In the genomic region with DNA sequence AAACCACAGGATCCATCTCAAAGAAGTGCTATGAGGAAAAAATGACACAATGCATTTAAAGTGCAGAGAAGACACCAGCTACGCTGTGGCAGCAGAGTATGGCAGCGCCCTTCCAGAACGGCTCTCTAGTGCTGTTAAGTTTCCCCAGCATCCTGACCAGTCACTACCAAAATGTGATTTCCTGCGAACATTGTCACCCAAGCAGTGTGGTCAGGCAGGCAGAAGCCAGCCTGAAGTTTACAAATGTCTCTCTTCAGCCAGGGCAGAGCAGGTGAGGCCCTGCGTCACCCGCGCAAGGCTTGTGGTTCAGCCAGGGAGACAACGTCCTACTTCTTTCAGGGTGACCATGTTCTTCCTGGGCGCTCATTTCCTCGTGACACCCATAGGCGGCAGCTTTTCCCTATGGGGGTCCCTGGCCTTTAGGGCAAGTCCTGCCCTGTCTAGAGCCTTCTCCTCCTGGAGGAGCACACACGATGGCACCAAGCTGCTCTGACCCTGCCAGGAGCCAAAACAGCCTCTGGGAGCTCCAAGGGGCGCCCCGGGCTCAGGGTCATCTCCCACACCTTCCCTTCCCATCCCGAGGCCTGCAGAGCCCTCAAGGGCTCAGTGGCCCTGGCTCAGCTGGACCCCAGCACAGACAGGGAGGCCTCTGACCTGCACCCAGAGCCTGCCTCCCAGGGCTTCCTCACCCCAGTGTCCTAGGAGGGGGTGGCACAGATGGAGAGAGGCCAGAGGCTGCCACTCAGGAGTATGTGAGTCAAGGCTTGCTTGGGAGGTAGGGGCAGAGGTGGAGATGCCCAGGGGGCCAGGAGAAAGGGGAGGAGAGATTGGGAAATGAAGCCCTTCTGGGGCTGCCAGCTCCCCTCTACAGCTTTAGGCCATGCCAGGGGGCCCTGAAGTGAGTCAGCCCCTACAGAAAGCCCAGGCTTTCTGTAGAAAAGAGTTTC, we compare ENCODE assay signal across 9 cellular contexts. TPM values are rescaled to one million over a fixed set of nuclear protein-coding genes. Genes with fewer than 3 reads are reported as not detected.
A peak's percentile ranks its signal among the peaks of the same experiment; 100 is the strongest.
DNase-seq lines count a peak whose midpoint lies in the region; ATAC-seq, FAIRE-seq and TF ChIP-seq lines count a peak whose summit lies in the region.
"Had no signal": no experiment of that assay in that cellular context is flagged by ENCODE, and none has a peak within 500 bp of the region (broad histone marks: within the 10 kb centered on the region; RNA-seq: fewer than 3 reads in every experiment).

No MANE protein-coding gene starts in this region.

- H3K9me3 ChIP-seq in testis, result no peaks in the 10 kb centered on the region

- H3K27me3 Mint-ChIP-seq in activated CD4-positive, alpha-beta T cell treated with anti-CD3 and anti-CD28 coated beads for 36 hours, result no peaks in the 10 kb centered on the region
- no peaks in the 10 kb centered on the region for H3K27me3 Mint-ChIP-seq in activated T-helper 1 cell treated with anti-CD3 and anti-CD28 coated beads, Interleukin-12 subunit alpha, Interleukin-12 subunit beta, Interleukin-2, Interleukin-4 antibody, amounts not matched to agents 30 ng/mL and 10 ng/mL and 1 ng/mL, durations not matched to agents 14 hours and 24 hours and 36 hours (ENCODE audit: insufficient read depth)

- no peaks in the 10 kb centered on the region for H3K36me3 ChIP-seq in testis (ENCODE audit: low read depth, missing control alignments)

- H3K9me3 Mint-ChIP-seq in activated CD4-positive, alpha-beta T cell treated with anti-CD3 and anti-CD28 coated beads for 36 hours (ENCODE audit: low read depth), result no peaks in the 10 kb centered on the region
- H3K9me3 Mint-ChIP-seq in activated T-helper 1 cell treated with anti-CD3 and anti-CD28 coated beads, Interleukin-12 subunit alpha, Interleukin-12 subunit beta, Interleukin-2, Interleukin-4 antibody, amounts not matched to agents 30 ng/mL and 10 ng/mL and 1 ng/mL, durations not matched to agents 14 hours and 24 hours and 36 hours, result no peaks in the 10 kb centered on the region

- H3K4me3 Mint-ChIP-seq in activated CD4-positive, alpha-beta T cell treated with anti-CD3 and anti-CD28 coated beads for 36 hours, result peak overlapping the region; percentile 56
- peak overlapping the region; percentile 60 for H3K4me3 Mint-ChIP-seq in activated T-helper 1 cell treated with anti-CD3 and anti-CD28 coated beads, Interleukin-12 subunit alpha, Interleukin-12 subunit beta, Interleukin-2, Interleukin-4 antibody, amounts not matched to agents 30 ng/mL and 10 ng/mL and 1 ng/mL, durations not matched to agents 14 hours and 24 hours and 36 hours

- TF ChIP-seq POLR2A in testis (IDR thresholded peaks at IDR 0.05), result no peak

- CTCF ChIA-PET in activated CD4-positive, alpha-beta T cell treated with anti-CD3 and anti-CD28 coated beads for 36 hours (lab: Charles Lee), result interaction anchor here (0.7 to 3.5 kb wide), 12 partner anchors 18 to 193 kb away, joined by 3 to 24 read pairs (median 4); a partner anchor contains a TSS

- peaks cover 59% of the 10 kb centered on the region for H3K4me1 ChIP-seq in testis

- no peak for FAIRE-seq in frontal cortex (lab: Jason Lieb, UNC)

- intact Hi-C loops in activated CD4-positive, alpha-beta T cell treated with anti-CD3 and anti-CD28 coated beads for 36 hours (cut with DNase I, micrococcal nuclease), result loop anchor here (1.0 to 5.0 kb wide), 10 partner anchors 19 to 352 kb away; a partner anchor contains a TSS
- intact Hi-C loops in activated T-helper 1 cell treated with anti-CD3 and anti-CD28 coated beads, Interleukin-12 subunit alpha, Interleukin-12 subunit beta, Interleukin-2, Interleukin-4 antibody, amounts not matched to agents 30 ng/mL and 10 ng/mL and 1 ng/mL, durations not matched to agents 14 hours and 24 hours and 36 hours (cut with micrococcal nuclease), result loop anchor here (1.0 kb wide), 6 partner anchors 20 to 70 kb away; a partner anchor contains a TSS
- intact Hi-C loops in testis (cut with DNase I; ENCODE audit: low total_unique reads), result no loop called here

- 87% methylated on average over 13 to 15 of the region's 15 CpGs for WGBS in testis, 2 donors

- TF ChIP-seq CTCF in testis (IDR thresholded peaks at IDR 0.05), result no peak

- no peaks in the 10 kb centered on the region for H3K36me3 Mint-ChIP-seq in activated CD4-positive, alpha-beta T cell treated with anti-CD3 and anti-CD28 coated beads for 36 hours (ENCODE audit: low read depth)
- no peaks in the 10 kb centered on the region for H3K36me3 Mint-ChIP-seq in activated T-helper 1 cell treated with anti-CD3 and anti-CD28 coated beads, Interleukin-12 subunit alpha, Interleukin-12 subunit beta, Interleukin-2, Interleukin-4 antibody, amounts not matched to agents 30 ng/mL and 10 ng/mL and 1 ng/mL, durations not matched to agents 14 hours and 24 hours and 36 hours (ENCODE audit: low read depth)

- ATAC-seq in activated CD4-positive, alpha-beta T cell treated with anti-CD3 and anti-CD28 coated beads for 36 hours, result peak; percentile 62
- no peak for ATAC-seq in HG02885 (IDR thresholded peaks at IDR 0.05; ENCODE audit: poor library complexity, unreplicated experiment)
- ATAC-seq: left colon had no signal

- peak; percentile 64 for DNase-seq in activated CD4-positive, alpha-beta T cell treated with anti-CD3 and anti-CD28 coated beads for 36 hours
- no peak for DNase-seq in activated CD4-positive, alpha-beta T cell treated with anti-CD3 and anti-CD28 coated beads for 4 hours
- no peak for DNase-seq in activated T-helper 1 cell treated with anti-CD3 and anti-CD28 coated beads, Interleukin-12 subunit alpha, Interleukin-12 subunit beta, Interleukin-2, Interleukin-4 antibody, amounts not matched to agents 30 ng/mL and 10 ng/mL and 1 ng/mL, durations not matched to agents 14 hours and 24 hours and 36 hours (ENCODE audit: low spot score)
- DNase-seq in mesenteric fat pad (ENCODE audit: low spot score) (peak; percentile 84), testis (no peak), globus pallidus (ENCODE audit: low spot score) (no peak), frontal cortex (ENCODE audit: low spot score in 2 of 2) (no peak)

- peaks cover 32% of the 10 kb centered on the region for H3K4me1 Mint-ChIP-seq in activated CD4-positive, alpha-beta T cell treated with anti-CD3 and anti-CD28 coated beads for 36 hours
- peaks cover 31% of the 10 kb centered on the region for H3K4me1 Mint-ChIP-seq in activated T-helper 1 cell treated with anti-CD3 and anti-CD28 coated beads, Interleukin-12 subunit alpha, Interleukin-12 subunit beta, Interleukin-2, Interleukin-4 antibody, amounts not matched to agents 30 ng/mL and 10 ng/mL and 1 ng/mL, durations not matched to agents 14 hours and 24 hours and 36 hours (ENCODE audit: low read depth)

- H3K27ac Mint-ChIP-seq in activated CD4-positive, alpha-beta T cell treated with anti-CD3 and anti-CD28 coated beads for 36 hours, result peak overlapping the region; percentile 96
- peak overlapping the region; percentile 83 for H3K27ac Mint-ChIP-seq in activated T-helper 1 cell treated with anti-CD3 and anti-CD28 coated beads, Interleukin-12 subunit alpha, Interleukin-12 subunit beta, Interleukin-2, Interleukin-4 antibody, amounts not matched to agents 30 ng/mL and 10 ng/mL and 1 ng/mL, durations not matched to agents 14 hours and 24 hours and 36 hours

- H3K27ac ChIP-seq in testis, result peak overlapping the region; percentile 15 to 91

- H3K4me3 ChIP-seq in testis, result no peak overlapping the region

- H3K27me3 ChIP-seq in testis, result no peaks in the 10 kb centered on the region

- POLR2A ChIA-PET in activated CD4-positive, alpha-beta T cell treated with anti-CD3 and anti-CD28 coated beads for 36 hours (lab: Charles Lee), result interaction anchor here (0.6 to 3.3 kb wide), 12 partner anchors 19 to 798 kb away, joined by 3 to 85 read pairs (median 7); a partner anchor contains a TSS

RNA-seq across cellular contexts. Expression of a gene that starts 41.9 kb away (rescaled TPM):
- 100 to 1,000 TPM; 374 to 425 TPM for total RNA-seq in activated CD4-positive, alpha-beta T cell treated with anti-CD3 and anti-CD28 coated beads for 36 hours
- total RNA-seq in activated T-helper 1 cell treated with anti-CD3 and anti-CD28 coated beads, Interleukin-12 subunit alpha, Interleukin-12 subunit beta, Interleukin-2, Interleukin-4 antibody, amounts not matched to agents 30 ng/mL and 10 ng/mL and 1 ng/mL, durations not matched to agents 14 hours and 24 hours and 36 hours, result 475 and 479 TPM in 2 replicates
- 200 TPM for total RNA-seq in mesenteric fat pad
- 100 to 1,000 TPM; 147 to 257 TPM for total RNA-seq in testis
- 461 TPM for polyA plus RNA-seq in testis (ENCODE audit: insufficient read depth, low read depth, low replicate concordance)
- total RNA-seq in frontal cortex, result 218 TPM

Comparison
In these comparisons a context has a peak if more than half of its experiments do, and no peak if none do; other contexts are left out.
1. DNase-seq: peak in activated CD4-positive, alpha-beta T cell treated with anti-CD3 and anti-CD28 coated beads for 36 hours (single experiment) and mesenteric fat pad (single experiment); none in activated CD4-positive, alpha-beta T cell treated with anti-CD3 and anti-CD28 coated beads for 4 hours (0 of 2), activated T-helper 1 cell treated with anti-CD3 and anti-CD28 coated beads, Interleukin-12 subunit alpha, Interleukin-12 subunit beta, Interleukin-2, Interleukin-4 antibody, amounts not matched to agents 30 ng/mL and 10 ng/mL and 1 ng/mL, durations not matched to agents 14 hours and 24 hours and 36 hours (single experiment), testis (single experiment), globus pallidus (single experiment) and frontal cortex (0 of 2).